ENCODE assay signal across 8 cellular contexts in genomic region chr16:18560416-18561220, GRCh38. TPM values are rescaled to one million over a fixed set of nuclear protein-coding genes. Genes with fewer than 3 reads are reported as not detected.
DNase-seq lines count a peak whose midpoint lies in the region; ATAC-seq and TF ChIP-seq lines count a peak whose summit lies in the region.
"Not testable (repeated sequence)": the region's sequence is repeated elsewhere in the genome, so short reads cannot be mapped to it uniquely, and the experiment has no call there.

No MANE protein-coding gene starts in this region.

- not testable (repeated sequence) for H3K4me1 ChIP-seq in CD8-positive, alpha-beta T cell (ENCODE audit: insufficient read depth, low read length); tibial nerve

- TF ChIP-seq EP300 in tibial nerve (IDR thresholded peaks at IDR 0.05): not testable (repeated sequence)

- H3K27ac Mint-ChIP-seq in CD8-positive, alpha-beta T cell; osteocyte (ENCODE audit: unreplicated experiment): not testable (repeated sequence)

- not testable (repeated sequence) for ATAC-seq in CD8-positive, alpha-beta T cell; left colon

- peaks cover 15% of the 10 kb centered on the region for H3K4me1 Mint-ChIP-seq in CD8-positive, alpha-beta T cell (ENCODE audit: low read depth)
- H3K4me1 Mint-ChIP-seq in osteocyte (ENCODE audit: unreplicated experiment): not testable (repeated sequence)

- not testable (repeated sequence) for H3K27me3 Mint-ChIP-seq in CD8-positive, alpha-beta T cell (ENCODE audit: low read depth); osteocyte (ENCODE audit: unreplicated experiment)

- not testable (repeated sequence) for H3K9me3 Mint-ChIP-seq in CD8-positive, alpha-beta T cell; osteocyte (ENCODE audit: unreplicated experiment)

- CTCF ChIA-PET in CD8-positive, alpha-beta T cell (lab: Charles Lee): not testable (repeated sequence)

- POLR2A ChIA-PET in CD8-positive, alpha-beta T cell (lab: Charles Lee): not testable (repeated sequence)

- not testable (repeated sequence) for TF ChIP-seq POLR2A in tibial nerve (IDR thresholded peaks at IDR 0.05)

- H3K4me3 ChIP-seq in CD8-positive, alpha-beta T cell (ENCODE audit: low read depth, low read length): not testable (repeated sequence)
- peak overlapping the region; percentile 48 for H3K4me3 ChIP-seq in Jurkat, Clone E6-1 (ENCODE audit: low read length)
- H3K4me3 ChIP-seq in WI38 (ENCODE audit: low read depth, low read length): peak overlapping the region; percentile 58
- H3K4me3 ChIP-seq in epithelial cell of esophagus (ENCODE audit: low read length): peak overlapping the region; percentile 46
- H3K4me3 ChIP-seq in tibial nerve: peak overlapping the region in 3 of 4 donors; percentile 39 to 64 (median 58)

- 21 to 23% methylated on average over 14 of the region's 16 CpGs for WGBS in tibial nerve, 2 donors

- DNase-seq in CD8-positive, alpha-beta T cell; Jurkat, Clone E6-1 (ENCODE audit: low read depth, low spot score); epithelial cell of esophagus (ENCODE audit: low read depth); osteocyte (ENCODE audit: extremely low spot score, unreplicated experiment); tibial nerve (ENCODE audit: low spot score in 2 of 2): not testable (repeated sequence)
- DNase-seq in amniotic epithelial cell (ENCODE audit: low read depth) (peak; percentile 1), left colon (peak; percentile 9 to 22)

- not testable (repeated sequence) for TF ChIP-seq CTCF in CD8-positive, alpha-beta T cell (IDR thresholded peaks at IDR 0.05); WI38 (IDR thresholded peaks at IDR 0.05; ENCODE audit: low read depth, low read length); epithelial cell of esophagus (IDR thresholded peaks at IDR 0.05; ENCODE audit: insufficient read depth, low read depth, low read length, missing control alignments); osteocyte (IDR thresholded peaks at IDR 0.05); tibial nerve (IDR thresholded peaks at IDR 0.05)

- H3K27ac ChIP-seq in CD8-positive, alpha-beta T cell (ENCODE audit: low read depth, low read length); tibial nerve: not testable (repeated sequence)

- peak overlapping the region; percentile 32 for H3K4me3 Mint-ChIP-seq in CD8-positive, alpha-beta T cell
- peak overlapping the region; percentile 60 for H3K4me3 Mint-ChIP-seq in osteocyte (ENCODE audit: unreplicated experiment)

- H3K36me3 Mint-ChIP-seq in CD8-positive, alpha-beta T cell: peaks cover 12% of the 10 kb centered on the region
- H3K36me3 Mint-ChIP-seq in osteocyte (ENCODE audit: unreplicated experiment): not testable (repeated sequence)

- not testable (repeated sequence) for H3K27me3 ChIP-seq in CD8-positive, alpha-beta T cell (ENCODE audit: insufficient read depth, low read length); tibial nerve

- intact Hi-C loops in CD8-positive, alpha-beta T cell (cut with DNase I, micrococcal nuclease); left colon (cut with DNase I, micrococcal nuclease): not testable (repeated sequence)

- H3K36me3 ChIP-seq in CD8-positive, alpha-beta T cell (ENCODE audit: insufficient read depth, low read length); tibial nerve: not testable (repeated sequence)

- H3K9me3 ChIP-seq in CD8-positive, alpha-beta T cell (ENCODE audit: low read length); tibial nerve: not testable (repeated sequence)

RNA-seq across cellular contexts. Expression of gene NOMO2, which starts 1.3 kb away (rescaled TPM):
- total RNA-seq in CD8-positive, alpha-beta T cell: 10 to 100 TPM; 41.4 to 47.2 TPM
- 105 TPM for polyA plus RNA-seq in Jurkat, Clone E6-1 (2012; ENCODE audit: insufficient read depth, insufficient read length)
- 100 to 1,000 TPM in 1 of 2 donors, 10 to 100 TPM in 1; 73.1 to 129 TPM for total RNA-seq in left colon
- total RNA-seq in osteocyte: 142 and 143 TPM in 2 replicates
- total RNA-seq in tibial nerve: 10 to 100 TPM; 45.7 to 98.1 (median 63.1) TPM
